25 cellular contexts compared by ENCODE assay signal in genomic region chr18:78390985-78391384, GRCh38.
"Had no signal": no experiment of that assay in that cellular context is flagged by ENCODE, and none has a peak within 500 bp of the region (broad histone marks: within the 10 kb centered on the region; RNA-seq: fewer than 3 reads in every experiment).

No MANE protein-coding gene starts in this region.

- ATAC-seq: left cardiac atrium; left lung; naive thymus-derived CD8-positive, alpha-beta T cell had no signal

- H3K9ac ChIP-seq: parathyroid adenoma had no signal

- H3K27ac Mint-ChIP-seq: naive thymus-derived CD8-positive, alpha-beta T cell; nephron had no signal

- H3K4me1 ChIP-seq: left lung, lower lobe of right lung, parathyroid adenoma, right atrium auricular region, stomach, testis, thyroid gland, transverse colon, uterus had no signal

- H3K27ac ChIP-seq: left lung, lower lobe of right lung, neutrophil, parathyroid adenoma, right atrium auricular region, skin epidermis, stomach, testis, thyroid gland, transverse colon, uterus had no signal

- DNase-seq: hippocampal formation; kidney glomerular epithelial cell; left cardiac atrium; lower lobe of right lung; mammary epithelial cell; mesenchymal stem cell; naive thymus-derived CD8-positive, alpha-beta T cell; occipital lobe; stimulated activated CD4-positive, alpha-beta T cell treated with anti-CD3 and anti-CD28 coated beads, Interleukin-12 subunit alpha, Interleukin-12 subunit beta, amount 100 ng/mL, for 4 hours; stimulated activated CD4-positive, alpha-beta T cell treated with anti-CD3 and anti-CD28 coated beads, Interleukin-15, amount 100 ng/mL, for 24 hours; stimulated activated CD4-positive, alpha-beta T cell treated with anti-CD3 and anti-CD28 coated beads, Interleukin-2, amount 100 ng/mL, for 24 hours; stimulated activated CD4-positive, alpha-beta T cell treated with anti-CD3 and anti-CD28 coated beads, Interleukin-4, amount 100 ng/mL, for 1 hour; stimulated activated naive CD4-positive, alpha-beta T cell treated with Interleukin-2 at 50 U/mL for 16 hours; stomach; testis; thyroid gland; transverse colon; uterus had no signal

- H2AFZ ChIP-seq: parathyroid adenoma had no signal

- H3K27me3 ChIP-seq: neutrophil, right atrium auricular region, testis, thyroid gland, transverse colon, uterus had no signal

- H3K36me3 Mint-ChIP-seq: naive thymus-derived CD8-positive, alpha-beta T cell had no signal

- H3K36me3 ChIP-seq: left lung, lower lobe of right lung, neutrophil, right atrium auricular region, stomach, thyroid gland, transverse colon, uterus had no signal

- H3K4me3 ChIP-seq: left lung, lower lobe of right lung, right atrium auricular region, skin epidermis, stomach, testis, thyroid gland, transverse colon, uterus had no signal

- H3K4me1 Mint-ChIP-seq: naive thymus-derived CD8-positive, alpha-beta T cell; nephron had no signal

- H3K4me3 Mint-ChIP-seq: naive thymus-derived CD8-positive, alpha-beta T cell; nephron; neural crest cell had no signal

- H3K9me3 ChIP-seq: lower lobe of right lung, neutrophil, testis, thyroid gland, uterus had no signal
